In genomic region chr7:69670701-69671100, GRCh38 we compare ENCODE assay signal across 23 cellular contexts.
DNase-seq lines count a peak whose midpoint lies in the region; ATAC-seq and TF ChIP-seq lines count a peak whose summit lies in the region.
"Had no signal": no experiment of that assay in that cellular context is flagged by ENCODE, and none has a peak within 500 bp of the region (broad histone marks: within the 10 kb centered on the region; RNA-seq: fewer than 3 reads in every experiment).

No MANE protein-coding gene starts in this region.

- H3K4me3 ChIP-seq in heart right ventricle (no peak overlapping the region), left lung (no peak overlapping the region), PC-9 (no peak overlapping the region)
- H3K4me3 ChIP-seq: A549, breast epithelium, esophagus squamous epithelium, Peyer's patch, sigmoid colon, upper lobe of left lung had no signal

- peaks cover 0 to 24% (median 8%) of the 10 kb centered on the region in 9 donors for H3K4me1 ChIP-seq in heart right ventricle
- peaks cover 0 to 8% of the 10 kb centered on the region in 2 donors for H3K4me1 ChIP-seq in left lung
- H3K4me1 ChIP-seq in PC-9 (replicated peaks; ENCODE audit: insufficient read depth), result peaks cover 4% of the 10 kb centered on the region; the same call in 1 of the 2 replicates
- H3K4me1 ChIP-seq: A549, Caco-2, Peyer's patch had no signal

- no peaks in the 10 kb centered on the region for H3K79me2 ChIP-seq in PC-9 (ENCODE audit: low read depth)

- WGBS in heart right ventricle, 2 donors, result 59 to 81% methylated on average over 4 of the region's 4 CpGs

- no peak for TF ChIP-seq CTCF in heart right ventricle (IDR thresholded peaks at IDR 0.05)
- no peak for TF ChIP-seq CTCF in left lung (IDR thresholded peaks at IDR 0.05)
- no peak for TF ChIP-seq CTCF in PC-9 (conservative IDR thresholded peaks at IDR 0.05)

- H3K36me3 ChIP-seq in heart right ventricle (no peaks in the 10 kb centered on the region), left lung (no peaks in the 10 kb centered on the region), PC-9 (ENCODE audit: low read depth) (no peaks in the 10 kb centered on the region)
- H3K36me3 ChIP-seq: breast epithelium, esophagus squamous epithelium, Peyer's patch, sigmoid colon, upper lobe of left lung had no signal

- no peaks in the 10 kb centered on the region for H3K27me3 ChIP-seq in heart right ventricle
- H3K27me3 ChIP-seq in left lung, result no peaks in the 10 kb centered on the region
- H3K27me3 ChIP-seq in PC-9 (ENCODE audit: insufficient read depth, low read depth), result no peaks in the 10 kb centered on the region
- H3K27me3 ChIP-seq: breast epithelium, esophagus squamous epithelium, Peyer's patch, sigmoid colon, upper lobe of left lung had no signal

- peak; percentile 23 for ATAC-seq in left ventricle myocardium superior
- no peak for ATAC-seq in heart right ventricle
- ATAC-seq in left lung, result peak; percentile 38
- no peak for ATAC-seq in GM19397 (IDR thresholded peaks at IDR 0.05; ENCODE audit: unreplicated experiment)
- ATAC-seq: A549; stimulated activated naive CD8-positive, alpha-beta T cell treated with anti-CD3 and anti-CD28 coated beads, Interleukin-15, amount 100 ng/mL, for 72 hours; T-cell had no signal

- no peaks in the 10 kb centered on the region for H3K9me2 ChIP-seq in PC-9 (ENCODE audit: insufficient read depth)

- POLR2A ChIA-PET in PC-9 (lab: Charles Lee; ENCODE audit: unreplicated experiment), result no interaction called here

- H3K9me3 ChIP-seq in heart right ventricle, result no peaks in the 10 kb centered on the region
- no peaks in the 10 kb centered on the region for H3K9me3 ChIP-seq in left lung
- H3K9me3 ChIP-seq in PC-9 (ENCODE audit: insufficient read depth, low read depth), result no peaks in the 10 kb centered on the region; the same call in 1 of the 2 replicates
- H3K9me3 ChIP-seq: A549, breast epithelium, Caco-2, esophagus squamous epithelium, Peyer's patch, sigmoid colon, upper lobe of left lung had no signal

- H3K4me2 ChIP-seq in PC-9, result no peak overlapping the region
- H3K4me2 ChIP-seq: A549 had no signal

- CTCF ChIA-PET in PC-9 (lab: Charles Lee), result no interaction called here

- H3K27ac ChIP-seq in heart right ventricle (peak overlapping the region in 1 of 10 donors; percentile 38), left lung (no peak overlapping the region), PC-9 (no peak overlapping the region)
- H3K27ac ChIP-seq: A549, esophagus squamous epithelium, Peyer's patch, upper lobe of left lung had no signal

- H4K20me1 ChIP-seq in PC-9 (ENCODE audit: insufficient read depth), result no peaks in the 10 kb centered on the region

- no TSS peak for BruUV-seq in PC-9 (replicated peaks; lab: Mats Ljungman, UMichigan)

- intact Hi-C loops in left ventricle myocardium superior (cut with micrococcal nuclease) (no loop called here), heart right ventricle (cut with DNase I) (no loop called here), left lung (cut with DNase I) (no loop called here), PC-9 (cut with micrococcal nuclease; ENCODE audit: unreplicated experiment) (no loop called here)

- H3F3A ChIP-seq in PC-9 (ENCODE audit: insufficient read depth, low read depth), result no peaks in the 10 kb centered on the region

- H2AFZ ChIP-seq in PC-9, result no peak overlapping the region

- DNase-seq in left ventricle myocardium superior, result no peak
- no peak for DNase-seq in heart right ventricle
- DNase-seq in astrocyte of the hippocampus (ENCODE audit: low read depth, low spot score), result peak; percentile 90
- no peak for DNase-seq in left lung
- no peak for DNase-seq in PC-9
- DNase-seq in DMS79 (lab: John Stamatoyannopoulos, UW), result no peak
- DNase-seq in GOT3 (lab: John Stamatoyannopoulos, UW), result no peak
- DNase-seq: activated CD4-positive, CD25-positive, alpha-beta regulatory T cell treated with anti-CD3 and anti-CD28 coated beads, Interleukin-2, amount 50 U/mL, for 72 hours; activated effector memory CD4-positive, alpha-beta T cell treated with anti-CD3 and anti-CD28 coated beads, Interleukin-2, amount 50 U/mL, for 16 hours; C1 segment of cervical spinal cord; Caco-2; DND-41; esophagus squamous epithelium; NCI-H1092 treated with DMSO at 0.1 percent for 48 hours; NCI-H2029; Peyer's patch; sigmoid colon; stimulated activated naive CD8-positive, alpha-beta T cell treated with anti-CD3 and anti-CD28 coated beads, Interleukin-15, amount 100 ng/mL, for 72 hours; T-cell; upper lobe of left lung had no signal

Comparison
In these comparisons a context has a peak if more than half of its experiments do, and no peak if none do; other contexts are left out.
1. ATAC-seq: peak in left ventricle myocardium superior (single experiment) and left lung (single experiment); none in heart right ventricle (0 of 8) and GM19397 (single experiment).